Comparison of ENCODE assay signal across 16 cellular contexts in the genomic region with DNA sequence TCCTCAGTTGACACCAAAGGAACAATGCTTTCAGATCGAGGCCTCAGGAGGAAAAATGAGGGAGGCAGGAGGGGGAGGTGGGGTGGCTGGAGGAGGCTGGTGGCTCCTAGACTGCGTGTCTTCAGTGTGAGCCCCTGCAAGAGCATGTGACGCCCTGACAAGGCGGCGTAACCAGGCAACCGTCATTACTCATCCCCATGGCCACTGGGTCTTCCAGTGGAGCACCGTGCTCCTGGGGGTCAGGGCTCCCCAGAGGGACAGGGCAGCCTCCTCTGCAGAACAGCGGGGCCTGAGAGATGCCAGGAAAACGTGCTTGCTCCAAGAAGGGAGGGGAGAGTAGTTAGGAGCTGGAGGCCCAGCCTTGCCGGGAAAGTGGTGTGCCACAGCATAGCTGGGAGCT.
DNase-seq lines count a peak whose midpoint lies in the region; FAIRE-seq and TF ChIP-seq lines count a peak whose summit lies in the region.
"Had no signal": no experiment of that assay in that cellular context is flagged by ENCODE, and none has a peak within 500 bp of the region (broad histone marks: within the 10 kb centered on the region; RNA-seq: fewer than 3 reads in every experiment).

No MANE protein-coding gene starts in this region.

- in situ Hi-C loops in astrocyte of the spinal cord (cut with HindIII; ENCODE audit: low sequenced_read_pairs) = no loop called here

- no peaks in the 10 kb centered on the region for H3K27me3 ChIP-seq in BE2C
- H3K27me3 ChIP-seq: esophagus muscularis mucosa had no signal

- no peak for TF ChIP-seq CTCF in astrocyte of the spinal cord (IDR thresholded peaks at IDR 0.05; ENCODE audit: low read depth, low read length)
- TF ChIP-seq CTCF in kidney (IDR thresholded peaks at IDR 0.05; ENCODE audit: borderline replicate concordance, extremely low read depth, insufficient read depth) = no peak
- TF ChIP-seq CTCF in coronary artery (IDR thresholded peaks at IDR 0.05) = no peak
- no peak for TF ChIP-seq CTCF in BE2C (IDR thresholded peaks at IDR 0.05; ENCODE audit: low read depth, low read length)

- intact Hi-C loops in kidney (cut with DNase I) = no loop called here

- H3K9ac ChIP-seq in kidney (ENCODE audit: low read length in 2 of 2) = no peak overlapping the region

- peaks cover 21 to 27% of the 10 kb centered on the region in 2 donors for H3K4me1 ChIP-seq in kidney (ENCODE audit: control insufficient read depth in 1 of 2, insufficient read depth in 1 of 2, low read depth in 1 of 2, low read length in 2 of 2)
- no peaks in the 10 kb centered on the region for H3K4me1 ChIP-seq in BE2C

- H3K4me3 ChIP-seq in astrocyte of the spinal cord (ENCODE audit: low read depth, low read length) (no peak overlapping the region), kidney (ENCODE audit: low read length in 2 of 2) (no peak overlapping the region), coronary artery (no peak overlapping the region), BE2C (ENCODE audit: low read depth, low read length) (no peak overlapping the region)
- H3K4me3 ChIP-seq: esophagus muscularis mucosa had no signal

- FAIRE-seq in kidney (lab: Jason Lieb, UNC) = no peak
- FAIRE-seq: G401.6, GM19239 had no signal

- H3K27ac ChIP-seq in kidney (ENCODE audit: low read depth in 2 of 2, low read length in 2 of 2) (no peak overlapping the region), coronary artery (no peak overlapping the region)
- H3K27ac ChIP-seq: esophagus muscularis mucosa had no signal

- H3K9me3 ChIP-seq in kidney (ENCODE audit: control insufficient read depth in 1 of 2, low read length in 2 of 2) (no peaks in the 10 kb centered on the region), BE2C (no peaks in the 10 kb centered on the region)
- H3K9me3 ChIP-seq: esophagus muscularis mucosa had no signal

- DNase-seq in HT1080 (ENCODE audit: low read depth) = peak; percentile 61
- peak; percentile 65 for DNase-seq in astrocyte of the spinal cord (ENCODE audit: low read depth, low spot score)
- peak; percentile 83 for DNase-seq in kidney
- DNase-seq in smooth muscle cell of the brain vasculature (ENCODE audit: low read depth, low spot score) = peak; percentile 67
- no peak for DNase-seq in coronary artery (ENCODE audit: low spot score)
- no peak for DNase-seq in NCI-H774 (lab: John Stamatoyannopoulos, UW)
- no peak for DNase-seq in BE2C
- DNase-seq: activated CD4-positive, alpha-beta memory T cell treated with anti-CD3 and anti-CD28 coated beads for 36 hours; activated naive CD4-positive, alpha-beta T cell; midbrain; NCI-H1436 treated with DMSO at 0.1 percent for 48 hours; NCI-H526; stimulated activated naive CD4-positive, alpha-beta T cell treated with Interleukin-2 at 50 U/mL for 16 hours had no signal

- no peaks in the 10 kb centered on the region for H3K36me3 ChIP-seq in kidney (ENCODE audit: control insufficient read depth in 1 of 2, insufficient read depth in 2 of 2, low read length in 2 of 2)
- H3K36me3 ChIP-seq in BE2C = no peaks in the 10 kb centered on the region
- H3K36me3 ChIP-seq: esophagus muscularis mucosa had no signal

Comparison
In these comparisons a context has a peak if more than half of its experiments do, and no peak if none do; other contexts are left out.
1. DNase-seq: peak in HT1080 (single experiment), astrocyte of the spinal cord (single experiment), kidney (single experiment) and smooth muscle cell of the brain vasculature (single experiment); none in coronary artery (single experiment), NCI-H774 (single experiment) and BE2C (single experiment).